ENCODE assay signal across 20 cellular contexts in the genomic region with DNA sequence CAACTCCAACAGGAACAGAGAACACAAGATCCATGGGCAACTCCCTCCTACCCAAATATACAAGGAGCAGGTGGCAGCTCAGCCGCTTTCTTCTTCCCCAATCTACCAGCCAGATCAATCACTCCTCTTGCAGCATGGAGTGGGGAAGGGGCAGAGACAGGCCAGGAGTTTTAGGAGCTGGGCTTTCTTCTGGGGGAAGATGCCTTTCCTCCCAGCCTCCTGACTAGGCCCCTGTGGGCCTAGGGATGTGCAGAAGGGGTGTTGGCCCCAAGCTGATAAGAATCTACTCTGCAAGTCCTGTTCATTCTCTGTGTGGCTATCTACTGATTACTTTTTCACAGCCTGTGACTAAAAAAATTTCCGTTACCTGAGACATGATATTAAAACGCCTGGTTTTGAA.
DNase-seq lines count a peak whose midpoint lies in the region; ATAC-seq and TF ChIP-seq lines count a peak whose summit lies in the region.
"Had no signal": no experiment of that assay in that cellular context is flagged by ENCODE, and none has a peak within 500 bp of the region (broad histone marks: within the 10 kb centered on the region; RNA-seq: fewer than 3 reads in every experiment).

No MANE protein-coding gene starts in this region.

- no peaks in the 10 kb centered on the region for H3K9me3 ChIP-seq in OCI-LY1 (ENCODE audit: low read length)
- H3K9me3 ChIP-seq: A549 had no signal

- H3K9ac ChIP-seq in OCI-LY1 (ENCODE audit: low read length): no peak overlapping the region

- no peaks in the 10 kb centered on the region for H3K27me3 ChIP-seq in OCI-LY1 (ENCODE audit: insufficient read depth, low read length)

- H4K20me1 ChIP-seq in OCI-LY1 (ENCODE audit: insufficient read depth, low read length): no peaks in the 10 kb centered on the region

- H3K36me3 ChIP-seq in OCI-LY1 (ENCODE audit: insufficient read depth, low read length): no peaks in the 10 kb centered on the region

- POLR2A ChIA-PET in activated naive CD8-positive, alpha-beta T cell treated with anti-CD3 and anti-CD28 coated beads, Interleukin-2, amount 10 ng/mL, durations not matched to agents 7 days and 5 days (lab: Charles Lee): interaction anchor here (0.7 to 1.7 kb wide), 5 partner anchors 8 to 287 kb away, joined by 3 to 6 read pairs (median 4); a partner anchor contains a TSS

- no peak overlapping the region for H3K4me3 ChIP-seq in OCI-LY1 (ENCODE audit: low read depth, low read length, poor library complexity, severe bottlenecking)
- H3K4me3 ChIP-seq: A549 had no signal

- H2AFZ ChIP-seq in OCI-LY1 (ENCODE audit: low read length): no peak overlapping the region

- DNase-seq in activated naive CD8-positive, alpha-beta T cell treated with anti-CD3 and anti-CD28 coated beads, Interleukin-2, amount 50 U/mL, for 24 hours: no peak
- DNase-seq in activated naive CD8-positive, alpha-beta T cell treated with anti-CD3 and anti-CD28 coated beads, Interleukin-2, amount 10 ng/mL, durations not matched to agents 7 days and 5 days: no peak
- no peak for DNase-seq in stimulated activated naive B cell treated with anti-CD40 and anti-IgM and Interleukin-4, amounts not matched to agents 10 μg/mL and 1 μg/mL and 100 μg/mL, for 72 hours
- DNase-seq in NOMO-1 (lab: John Stamatoyannopoulos, UW; ENCODE audit: unreplicated experiment in 2 of 2): no peak
- DNase-seq: CD4-positive, alpha-beta T cell; DMS153; GF-D8; GOT3; NCI-H1105 treated with DMSO at 0.1 percent for 48 hours; NCI-H1694 treated with DMSO at 0.1 percent for 48 hours; NCI-H2107; NCI-H226; NCI-H524; SW 1271 had no signal

- no peaks in the 10 kb centered on the region for H3K36me3 Mint-ChIP-seq in activated naive CD8-positive, alpha-beta T cell
- no peaks in the 10 kb centered on the region for H3K36me3 Mint-ChIP-seq in activated naive CD8-positive, alpha-beta T cell treated with anti-CD3 and anti-CD28 coated beads, Interleukin-2, amount 50 U/mL, for 24 hours (ENCODE audit: low read depth)
- H3K36me3 Mint-ChIP-seq in activated naive CD8-positive, alpha-beta T cell treated with anti-CD3 and anti-CD28 coated beads, Interleukin-2, amount 10 ng/mL, durations not matched to agents 7 days and 5 days: peaks cover 8% of the 10 kb centered on the region
- H3K36me3 Mint-ChIP-seq in stimulated activated naive B cell treated with anti-CD40 and anti-IgM and Interleukin-4, amounts not matched to agents 10 μg/mL and 1 μg/mL and 100 μg/mL, for 72 hours: no peaks in the 10 kb centered on the region

- H3K27ac Mint-ChIP-seq in activated naive CD8-positive, alpha-beta T cell: peak overlapping the region; percentile 54
- H3K27ac Mint-ChIP-seq in activated naive CD8-positive, alpha-beta T cell treated with anti-CD3 and anti-CD28 coated beads, Interleukin-2, amount 50 U/mL, for 24 hours: no peak overlapping the region
- peak overlapping the region; percentile 60 for H3K27ac Mint-ChIP-seq in activated naive CD8-positive, alpha-beta T cell treated with anti-CD3 and anti-CD28 coated beads, Interleukin-2, amount 10 ng/mL, durations not matched to agents 7 days and 5 days
- peak overlapping the region; percentile 25 for H3K27ac Mint-ChIP-seq in stimulated activated naive B cell treated with anti-CD40 and anti-IgM and Interleukin-4, amounts not matched to agents 10 μg/mL and 1 μg/mL and 100 μg/mL, for 72 hours
- H3K27ac Mint-ChIP-seq: CD4-positive, alpha-beta T cell had no signal

- no peak overlapping the region for H3K4me3 Mint-ChIP-seq in activated naive CD8-positive, alpha-beta T cell
- no peak overlapping the region for H3K4me3 Mint-ChIP-seq in activated naive CD8-positive, alpha-beta T cell treated with anti-CD3 and anti-CD28 coated beads, Interleukin-2, amount 50 U/mL, for 24 hours
- H3K4me3 Mint-ChIP-seq in activated naive CD8-positive, alpha-beta T cell treated with anti-CD3 and anti-CD28 coated beads, Interleukin-2, amount 10 ng/mL, durations not matched to agents 7 days and 5 days: no peak overlapping the region
- H3K4me3 Mint-ChIP-seq in stimulated activated naive B cell treated with anti-CD40 and anti-IgM and Interleukin-4, amounts not matched to agents 10 μg/mL and 1 μg/mL and 100 μg/mL, for 72 hours: no peak overlapping the region
- H3K4me3 Mint-ChIP-seq: CD4-positive, alpha-beta T cell had no signal

- no peak for ATAC-seq in activated naive CD8-positive, alpha-beta T cell treated with anti-CD3 and anti-CD28 coated beads, Interleukin-2, amount 50 U/mL, for 24 hours
- ATAC-seq in activated naive CD8-positive, alpha-beta T cell treated with anti-CD3 and anti-CD28 coated beads, Interleukin-2, amount 10 ng/mL, durations not matched to agents 7 days and 5 days (ENCODE audit: low read depth): no peak
- no peak for ATAC-seq in stimulated activated naive B cell treated with anti-CD40 and anti-IgM and Interleukin-4, amounts not matched to agents 10 μg/mL and 1 μg/mL and 100 μg/mL, for 72 hours (replicated peaks)
- no peak for ATAC-seq in HG03520 (IDR thresholded peaks at IDR 0.05; ENCODE audit: unreplicated experiment)
- no peak for ATAC-seq in HG03521 (IDR thresholded peaks at IDR 0.05; ENCODE audit: unreplicated experiment)
- ATAC-seq: A549, Right ventricle myocardium inferior had no signal

- no peak overlapping the region for H3K4me2 ChIP-seq in OCI-LY1 (ENCODE audit: low read length)
- H3K4me2 ChIP-seq: A549 had no signal

- TF ChIP-seq CTCF in OCI-LY1 (IDR thresholded peaks at IDR 0.05; ENCODE audit: low read length): no peak

- H3K9me3 Mint-ChIP-seq in activated naive CD8-positive, alpha-beta T cell (ENCODE audit: low read depth): no peaks in the 10 kb centered on the region
- no peaks in the 10 kb centered on the region for H3K9me3 Mint-ChIP-seq in activated naive CD8-positive, alpha-beta T cell treated with anti-CD3 and anti-CD28 coated beads, Interleukin-2, amount 50 U/mL, for 24 hours
- H3K9me3 Mint-ChIP-seq in activated naive CD8-positive, alpha-beta T cell treated with anti-CD3 and anti-CD28 coated beads, Interleukin-2, amount 10 ng/mL, durations not matched to agents 7 days and 5 days: peaks cover 4% of the 10 kb centered on the region
- peaks cover 0 to 2% of the 10 kb centered on the region in 2 donors for H3K9me3 Mint-ChIP-seq in stimulated activated naive B cell treated with anti-CD40 and anti-IgM and Interleukin-4, amounts not matched to agents 10 μg/mL and 1 μg/mL and 100 μg/mL, for 72 hours
- H3K9me3 Mint-ChIP-seq: CD4-positive, alpha-beta T cell had no signal

- no peaks in the 10 kb centered on the region for H3K27me3 Mint-ChIP-seq in activated naive CD8-positive, alpha-beta T cell
- no peaks in the 10 kb centered on the region for H3K27me3 Mint-ChIP-seq in activated naive CD8-positive, alpha-beta T cell treated with anti-CD3 and anti-CD28 coated beads, Interleukin-2, amount 50 U/mL, for 24 hours
- H3K27me3 Mint-ChIP-seq in activated naive CD8-positive, alpha-beta T cell treated with anti-CD3 and anti-CD28 coated beads, Interleukin-2, amount 10 ng/mL, durations not matched to agents 7 days and 5 days: no peaks in the 10 kb centered on the region
- H3K27me3 Mint-ChIP-seq in stimulated activated naive B cell treated with anti-CD40 and anti-IgM and Interleukin-4, amounts not matched to agents 10 μg/mL and 1 μg/mL and 100 μg/mL, for 72 hours: no peaks in the 10 kb centered on the region
- H3K27me3 Mint-ChIP-seq: CD4-positive, alpha-beta T cell had no signal

- H3K79me2 ChIP-seq in OCI-LY1 (ENCODE audit: insufficient read depth, low read length): no peaks in the 10 kb centered on the region

- peaks cover 18% of the 10 kb centered on the region for H3K4me1 ChIP-seq in OCI-LY1 (ENCODE audit: insufficient read depth, low read length, severe bottlenecking)

- H3F3A ChIP-seq in OCI-LY1 (ENCODE audit: insufficient read depth, low read length): no peaks in the 10 kb centered on the region

- H3K27ac ChIP-seq in OCI-LY1 (ENCODE audit: low read depth, low read length, poor library complexity, severe bottlenecking): peak overlapping the region; percentile 67

- no peaks in the 10 kb centered on the region for H3K9me2 ChIP-seq in OCI-LY1 (ENCODE audit: low read depth, low read length)

- H3K4me1 Mint-ChIP-seq in activated naive CD8-positive, alpha-beta T cell (ENCODE audit: low read depth): peaks cover 71% of the 10 kb centered on the region
- H3K4me1 Mint-ChIP-seq in activated naive CD8-positive, alpha-beta T cell treated with anti-CD3 and anti-CD28 coated beads, Interleukin-2, amount 50 U/mL, for 24 hours: peaks cover 72% of the 10 kb centered on the region
- peaks cover 55% of the 10 kb centered on the region for H3K4me1 Mint-ChIP-seq in activated naive CD8-positive, alpha-beta T cell treated with anti-CD3 and anti-CD28 coated beads, Interleukin-2, amount 10 ng/mL, durations not matched to agents 7 days and 5 days
- peaks cover 9 to 33% of the 10 kb centered on the region in 2 donors for H3K4me1 Mint-ChIP-seq in stimulated activated naive B cell treated with anti-CD40 and anti-IgM and Interleukin-4, amounts not matched to agents 10 μg/mL and 1 μg/mL and 100 μg/mL, for 72 hours
